ENCODE assay signal across 21 cellular contexts in genomic region chr4:124132161-124132560, GRCh38.
DNase-seq lines count a peak whose midpoint lies in the region; ATAC-seq and TF ChIP-seq lines count a peak whose summit lies in the region.
"Had no signal": no experiment of that assay in that cellular context is flagged by ENCODE, and none has a peak within 500 bp of the region (broad histone marks: within the 10 kb centered on the region; RNA-seq: fewer than 3 reads in every experiment).

No MANE protein-coding gene starts in this region.

- H2BK15ac ChIP-seq in mesenchymal stem cell (ENCODE audit: low read depth, poor library complexity, severe bottlenecking) = no peak overlapping the region

- DNase-seq in AG10803 (ENCODE audit: low read depth) (peak; percentile 5), RPMI7951 (ENCODE audit: low read depth) (peak; percentile 17), fibroblast of gingiva (ENCODE audit: low read depth) (peak; percentile 32), mesenchymal stem cell (peak; percentile 29), nucleus accumbens (lab: John Stamatoyannopoulos, UW) (no peak), NCI-H2107 (lab: John Stamatoyannopoulos, UW) (no peak)
- DNase-seq: DND-41, GDM1, NCI-H1105 treated with DMSO at 0.1 percent for 48 hours, NCI-H1694 treated with DMSO at 0.1 percent for 48 hours, NCI-H2227 treated with DMSO at 0.1 percent for 48 hours, NCI-H524, NCI-H82, OCI-M1, RPMI8226, SHP77 treated with DMSO at 0.1 percent for 48 hours, SK-N-SH had no signal

- no peak overlapping the region for H3K23ac ChIP-seq in mesenchymal stem cell (ENCODE audit: low read length in 2 of 2)

- H3K4me3 ChIP-seq in AG10803 (ENCODE audit: low read length) (no peak overlapping the region), mesenchymal stem cell (ENCODE audit: insufficient read depth in 1 of 2, low read depth in 1 of 2, low read length in 2 of 2) (no peak overlapping the region)
- H3K4me3 ChIP-seq: HAP-1 had no signal

- 91% methylated on average over 1 of the region's 2 CpGs for whole genome bisulfite sequencing in mesenchymal stem cell

- H4K91ac ChIP-seq in mesenchymal stem cell (ENCODE audit: low read length) = no peak overlapping the region

- no peaks in the 10 kb centered on the region for H3K79me1 ChIP-seq in mesenchymal stem cell (replicated peaks; ENCODE audit: low read length, poor library complexity, severe bottlenecking)

- no peak overlapping the region for H2BK120ac ChIP-seq in mesenchymal stem cell (ENCODE audit: low read depth, low read length)

- H3K27ac ChIP-seq in mesenchymal stem cell (ENCODE audit: low read length, poor library complexity, severe bottlenecking) = no peak overlapping the region
- H3K27ac ChIP-seq: 22Rv1 had no signal

- H2BK5ac ChIP-seq in mesenchymal stem cell (ENCODE audit: low read depth, low read length, poor library complexity, severe bottlenecking) = no peak overlapping the region

- no peak overlapping the region for H3K14ac ChIP-seq in mesenchymal stem cell (ENCODE audit: low read length in 2 of 2)

- H3K4ac ChIP-seq in mesenchymal stem cell (ENCODE audit: low read depth in 1 of 2, low read length in 2 of 2) = no peak overlapping the region

- no peak overlapping the region for H4K8ac ChIP-seq in mesenchymal stem cell (ENCODE audit: low read length)

- no peak overlapping the region for H2AFZ ChIP-seq in mesenchymal stem cell (ENCODE audit: low read depth, low read length)

- no peak for TF ChIP-seq CTCF in AG10803 (conservative IDR thresholded peaks at IDR 0.05; ENCODE audit: low read length)

- H3K9me3 ChIP-seq in mesenchymal stem cell (ENCODE audit: control insufficient read depth, low read length) = peaks cover 4% of the 10 kb centered on the region
- H3K9me3 ChIP-seq: HAP-1, SK-N-SH had no signal

- H3K36me3 ChIP-seq in mesenchymal stem cell (ENCODE audit: control insufficient read depth in 1 of 2, insufficient read depth in 2 of 2, low read depth in 1 of 2, low read length in 2 of 2) = no peaks in the 10 kb centered on the region
- H3K36me3 ChIP-seq: HAP-1 had no signal

- no peaks in the 10 kb centered on the region for H3K27me3 ChIP-seq in mesenchymal stem cell (ENCODE audit: control insufficient read depth in 1 of 2, insufficient read depth in 1 of 2, low read length in 2 of 2)

- no peak overlapping the region for H3K18ac ChIP-seq in mesenchymal stem cell (ENCODE audit: low read depth in 1 of 2, low read length in 2 of 2)

- H3K4me2 ChIP-seq in mesenchymal stem cell (ENCODE audit: low read length, poor library complexity, severe bottlenecking) = no peak overlapping the region
- H3K4me2 ChIP-seq: SK-N-SH had no signal

- no peaks in the 10 kb centered on the region for H3K4me1 ChIP-seq in mesenchymal stem cell (ENCODE audit: control insufficient read depth, insufficient read depth, low read depth, low read length)
- H3K4me1 ChIP-seq: HAP-1 had no signal

- no peak for ATAC-seq in GM19324 (IDR thresholded peaks at IDR 0.05; ENCODE audit: low FRiP score, unreplicated experiment)
- no peak for ATAC-seq in HG02759 (IDR thresholded peaks at IDR 0.05; ENCODE audit: unreplicated experiment)

- H3K9ac ChIP-seq in mesenchymal stem cell (ENCODE audit: low read length) = no peak overlapping the region
- H3K9ac ChIP-seq: SK-N-SH had no signal

- no peak overlapping the region for H2AK5ac ChIP-seq in mesenchymal stem cell (ENCODE audit: low read length, severe bottlenecking)

- H2BK12ac ChIP-seq in mesenchymal stem cell (ENCODE audit: low read length in 2 of 2) = no peak overlapping the region

Comparison
In these comparisons a context has a peak if more than half of its experiments do, and no peak if none do; other contexts are left out.
1. DNase-seq: peak in AG10803 (single experiment), RPMI7951 (single experiment), fibroblast of gingiva (single experiment) and mesenchymal stem cell (single experiment); none in nucleus accumbens (0 of 56) and NCI-H2107 (single experiment).